Comparison of ENCODE assay signal across 1 cellular context in the genomic region with DNA sequence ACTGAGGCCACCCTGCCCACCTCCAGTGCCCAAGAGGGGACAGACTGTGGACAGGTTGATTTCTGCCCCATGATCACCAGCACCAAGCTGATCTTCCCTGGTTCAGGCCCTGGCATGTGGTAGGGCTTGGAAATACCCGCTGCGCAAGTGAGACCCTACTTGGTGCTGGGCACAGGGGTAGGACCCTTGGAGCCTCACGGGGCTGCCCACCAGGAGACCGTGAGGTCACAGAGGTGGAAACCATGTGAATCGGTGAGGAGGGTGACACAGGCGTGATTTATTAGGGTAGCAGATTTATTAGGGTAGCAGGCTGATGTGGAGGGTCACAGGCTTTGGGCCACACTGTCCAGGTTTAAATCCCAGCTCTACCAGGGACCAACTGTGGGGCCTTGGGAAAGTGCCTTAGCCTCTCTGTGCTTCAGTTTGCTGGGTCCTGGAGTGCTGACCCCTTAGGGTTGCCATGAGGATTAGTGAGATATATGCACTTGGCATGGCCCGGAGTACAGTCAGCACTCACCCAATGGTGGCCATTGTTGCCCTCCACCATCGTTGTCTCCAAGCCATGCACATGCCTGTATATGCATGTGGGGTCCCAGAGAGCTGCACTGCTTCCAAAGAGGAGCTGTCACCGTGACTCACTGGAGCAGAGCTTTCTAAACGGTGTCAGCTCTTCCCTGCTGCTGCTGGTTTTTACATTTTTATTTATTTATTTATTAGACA.
TF ChIP-seq lines count a peak whose summit lies in the region.

No MANE protein-coding gene starts in this region.

TF ChIP-seq in IMR-90, 13 proteins besides CTCF, POLR2A, EP300 and RAD21:
- TF ChIP-seq BHLHE40 (IDR thresholded peaks at IDR 0.05; ENCODE audit: low read depth, low read length): no peak
- no peak for TF ChIP-seq RCOR1 (IDR thresholded peaks at IDR 0.05; ENCODE audit: insufficient replicate concordance, low read length)
- TF ChIP-seq SMC3 (IDR thresholded peaks at IDR 0.05; ENCODE audit: low read depth, low read length): no peak
- no peak for TF ChIP-seq RFX5 (IDR thresholded peaks at IDR 0.05; ENCODE audit: low read depth, low read length)
- no peak for TF ChIP-seq CHD1 (IDR thresholded peaks at IDR 0.05; ENCODE audit: low read depth, low read length)
- TF ChIP-seq FOS (IDR thresholded peaks at IDR 0.05; ENCODE audit: low read depth, low read length): no peak
- no peak for TF ChIP-seq MAFK (IDR thresholded peaks at IDR 0.05; ENCODE audit: low read depth, low read length)
- no peak for TF ChIP-seq NFE2L2 (IDR thresholded peaks at IDR 0.05; ENCODE audit: low read depth, low read length)
- no peak for TF ChIP-seq MAZ (IDR thresholded peaks at IDR 0.05; ENCODE audit: borderline replicate concordance, low read depth, low read length)
- TF ChIP-seq, protein P1, sequence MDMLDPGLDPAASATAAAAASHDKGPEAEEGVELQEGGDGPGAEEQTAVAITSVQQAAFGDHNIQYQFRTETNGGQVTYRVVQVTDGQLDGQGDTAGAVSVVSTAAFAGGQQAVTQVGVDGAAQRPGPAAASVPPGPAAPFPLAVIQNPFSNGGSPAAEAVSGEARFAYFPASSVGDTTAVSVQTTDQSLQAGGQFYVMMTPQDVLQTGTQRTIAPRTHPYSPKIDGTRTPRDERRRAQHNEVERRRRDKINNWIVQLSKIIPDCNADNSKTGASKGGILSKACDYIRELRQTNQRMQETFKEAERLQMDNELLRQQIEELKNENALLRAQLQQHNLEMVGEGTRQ (IDR thresholded peaks at IDR 0.05; ENCODE audit: low read depth, low read length): no peak
- TF ChIP-seq, protein P2, sequence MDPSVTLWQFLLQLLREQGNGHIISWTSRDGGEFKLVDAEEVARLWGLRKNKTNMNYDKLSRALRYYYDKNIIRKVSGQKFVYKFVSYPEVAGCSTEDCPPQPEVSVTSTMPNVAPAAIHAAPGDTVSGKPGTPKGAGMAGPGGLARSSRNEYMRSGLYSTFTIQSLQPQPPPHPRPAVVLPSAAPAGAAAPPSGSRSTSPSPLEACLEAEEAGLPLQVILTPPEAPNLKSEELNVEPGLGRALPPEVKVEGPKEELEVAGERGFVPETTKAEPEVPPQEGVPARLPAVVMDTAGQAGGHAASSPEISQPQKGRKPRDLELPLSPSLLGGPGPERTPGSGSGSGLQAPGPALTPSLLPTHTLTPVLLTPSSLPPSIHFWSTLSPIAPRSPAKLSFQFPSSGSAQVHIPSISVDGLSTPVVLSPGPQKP (IDR thresholded peaks at IDR 0.05; ENCODE audit: borderline replicate concordance, low read depth, low read length): no peak
- no peak for TF ChIP-seq CEBPB (IDR thresholded peaks at IDR 0.05; ENCODE audit: low read depth, low read length)
